Comparison of ENCODE assay signal across 8 cellular contexts in the genomic region with DNA sequence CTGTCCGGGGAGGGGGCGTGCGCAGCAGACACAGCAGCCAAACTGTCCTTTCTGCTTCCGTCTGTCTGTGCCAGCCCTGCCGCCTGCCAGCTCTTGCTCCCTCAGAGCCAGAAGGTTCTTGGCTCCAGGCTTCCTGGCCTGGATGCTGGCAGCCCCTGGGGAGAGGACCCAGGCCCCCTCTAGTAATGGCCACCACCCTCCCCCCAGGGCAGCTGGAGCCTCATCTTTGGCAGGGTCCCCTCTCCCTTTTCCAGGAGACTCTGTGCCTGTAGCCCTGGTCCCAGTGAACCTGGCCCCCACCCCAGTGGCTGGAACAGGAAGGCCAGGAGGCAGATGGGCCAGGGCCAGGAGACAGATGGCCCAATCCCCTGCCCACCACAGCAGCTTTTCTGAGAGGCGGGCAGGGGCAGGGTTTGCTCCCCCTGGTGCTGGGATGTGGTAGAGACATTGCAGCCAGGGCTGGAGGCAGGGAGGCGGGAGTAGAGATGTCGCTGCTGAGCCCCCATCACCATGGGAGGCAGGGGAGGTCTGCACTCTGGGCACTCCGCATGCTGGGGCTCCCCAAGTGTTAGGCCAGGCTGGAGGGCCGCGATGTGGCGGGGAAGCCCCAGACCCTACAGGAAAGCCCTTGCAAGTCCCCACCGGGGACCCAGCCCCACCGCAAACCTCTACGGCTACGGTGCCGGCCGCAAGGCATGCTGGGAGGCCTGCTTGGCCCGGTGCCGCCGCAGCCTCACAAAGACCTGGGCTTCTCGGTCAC. TPM values are rescaled to one million over a fixed set of nuclear protein-coding genes. Genes with fewer than 3 reads are reported as not detected.
DNase-seq lines count a peak whose midpoint lies in the region; ATAC-seq and TF ChIP-seq lines count a peak whose summit lies in the region.

No MANE protein-coding gene starts in this region.

- peak overlapping the region; percentile 57 to 88 (median 78) for H3K4me2 ChIP-seq in BLaER1 treated with 17β-estradiol and CSF1 and Interleukin-3, amounts not matched to agents 10 nM and 100 nM

- peaks cover 7 to 97% (median 45%) of the 10 kb centered on the region in 11 experiments; a peak in 19 of 22 replicates for H4K20me1 ChIP-seq in BLaER1 treated with 17β-estradiol and CSF1 and Interleukin-3, amounts not matched to agents 10 nM and 100 nM

- no peaks in the 10 kb centered on the region for H3K9me3 ChIP-seq in BLaER1 treated with 17β-estradiol and CSF1 and Interleukin-3, amounts not matched to agents 10 nM and 100 nM (replicated peaks in 1 of 11)
- H3K9me3 ChIP-seq in Panc1 (ENCODE audit: control insufficient read depth, insufficient read depth, low read depth, low read length): no peaks in the 10 kb centered on the region
- no peaks in the 10 kb centered on the region for H3K9me3 ChIP-seq in neutrophil
- H3K9me3 ChIP-seq in tibial artery: no peaks in the 10 kb centered on the region

- ATAC-seq in Panc1 (peak; percentile 60), GM18909 (IDR thresholded peaks at IDR 0.05; ENCODE audit: poor library complexity, unreplicated experiment) (no peak)

- peaks cover 46 to 66% (median 59%) of the 10 kb centered on the region in 10 experiments for H3K4me1 ChIP-seq in BLaER1 treated with 17β-estradiol and CSF1 and Interleukin-3, amounts not matched to agents 10 nM and 100 nM
- H3K4me1 ChIP-seq in Panc1 (ENCODE audit: control insufficient read depth, insufficient read depth, low read length) (no peaks in the 10 kb centered on the region; the same call in 1 of the 2 replicates), neutrophil (ENCODE audit: control insufficient read depth in 1 of 2, insufficient read depth in 1 of 2, low read depth in 1 of 2, low read length in 1 of 2) (peaks cover 3 to 4% of the 10 kb centered on the region in 2 experiments), tibial artery (peaks cover 0 to 35% (median 17%) of the 10 kb centered on the region in 4 donors)

- peak overlapping the region; percentile 5 to 74 (median 66); a peak in 21 of 22 replicates for H3K9ac ChIP-seq in BLaER1 treated with 17β-estradiol and CSF1 and Interleukin-3, amounts not matched to agents 10 nM and 100 nM

- DNase-seq in HPDE6-E6E7 (ENCODE audit: extremely low spot score) (peak; percentile 60), Panc1 (ENCODE audit: low read depth, low spot score) (no peak), fibroblast of the aortic adventitia (ENCODE audit: low read depth) (peak; percentile 47), tibial artery (peak; percentile 59 to 81)
- peak; percentile 88 for DNase-seq in activated effector memory CD4-positive, alpha-beta T cell treated with anti-CD3 and anti-CD28 coated beads, Interleukin-2, amount 50 U/mL, for 16 hours

- TF ChIP-seq CTCF in Panc1 (IDR thresholded peaks at IDR 0.05) (peak; percentile 87), fibroblast of the aortic adventitia (IDR thresholded peaks at IDR 0.05; ENCODE audit: insufficient read depth, low read length) (peak; percentile 80), neutrophil (IDR thresholded peaks at IDR 0.05) (peak; percentile 59), tibial artery (IDR thresholded peaks at IDR 0.05) (peak; percentile 59 to 64)

- CTCF ChIA-PET in Panc1 (lab: Charles Lee): interaction anchor here (1.0 to 1.5 kb wide), 3 partner anchors 28 to 63 kb away, joined by 3 to 4 read pairs (median 4); no protein-coding TSS in a partner anchor

- peak overlapping the region in 3 of 10 experiments; percentile 9 to 36 (median 22); a peak in 5 of 20 replicates for H3K4me3 ChIP-seq in BLaER1 treated with 17β-estradiol and CSF1 and Interleukin-3, amounts not matched to agents 10 nM and 100 nM
- H3K4me3 ChIP-seq in Panc1 (ENCODE audit: low read depth in 2 of 2, low read length in 2 of 2): no peak overlapping the region
- no peak overlapping the region for H3K4me3 ChIP-seq in fibroblast of the aortic adventitia (ENCODE audit: low read depth, low read length)
- H3K4me3 ChIP-seq in neutrophil (ENCODE audit: low read depth in 1 of 2, low read length in 1 of 2): no peak overlapping the region
- H3K4me3 ChIP-seq in tibial artery: peak overlapping the region; percentile 38 to 44

- intact Hi-C loops in Panc1 (cut with micrococcal nuclease; ENCODE audit: unreplicated experiment) (no loop called here), tibial artery (cut with DNase I; ENCODE audit: low total_unique reads) (no loop called here)

- POLR2A ChIA-PET in Panc1 (lab: Charles Lee): interaction anchor here (0.5 kb wide), 1 partner anchor 25 kb away, joined by 14 read pairs; no protein-coding TSS in a partner anchor

- H3K36me3 ChIP-seq in BLaER1 treated with 17β-estradiol and CSF1 and Interleukin-3, amounts not matched to agents 10 nM and 100 nM: peaks cover 62 to 96% (median 74%) of the 10 kb centered on the region in 11 experiments
- H3K36me3 ChIP-seq in Panc1 (ENCODE audit: control insufficient read depth, insufficient read depth, low read length) (no peaks in the 10 kb centered on the region; the same call in 1 of the 2 replicates), neutrophil (peaks cover 94% of the 10 kb centered on the region), tibial artery (peaks cover 16 to 49% (median 26%) of the 10 kb centered on the region in 3 donors)

- peak overlapping the region in 10 of 11 experiments; percentile 26 to 80 (median 68); a peak in 18 of 22 replicates for H3K27ac ChIP-seq in BLaER1 treated with 17β-estradiol and CSF1 and Interleukin-3, amounts not matched to agents 10 nM and 100 nM
- no peak overlapping the region for H3K27ac ChIP-seq in Panc1 (ENCODE audit: low read length)
- H3K27ac ChIP-seq in neutrophil: peak overlapping the region; percentile 59
- H3K27ac ChIP-seq in tibial artery: peak overlapping the region; percentile 70 to 71

- H3K27me3 ChIP-seq in BLaER1 treated with 17β-estradiol and CSF1 and Interleukin-3, amounts not matched to agents 10 nM and 100 nM: no peaks in the 10 kb centered on the region
- H3K27me3 ChIP-seq in Panc1 (ENCODE audit: control insufficient read depth, insufficient read depth, low read length) (no peaks in the 10 kb centered on the region), neutrophil (no peaks in the 10 kb centered on the region), tibial artery (no peaks in the 10 kb centered on the region)

- BruUV-seq in Panc1 (replicated peaks; lab: Mats Ljungman, UMichigan): no TSS peak

- in situ Hi-C loops in Panc1 (cut with HindIII; ENCODE audit: low pct_unique_long_range_greater_than_20kb, low sequenced_read_pairs): no loop called here

RNA-seq across cellular contexts. Expression of gene UNC13D, which starts 16.7 kb away (rescaled TPM):
- 12.7 TPM for total RNA-seq in Panc1 (2021; ENCODE audit: unreplicated experiment)
- polyA plus RNA-seq in Panc1 (2012; ENCODE audit: insufficient read length): 6.7 TPM
- total RNA-seq in fibroblast of the aortic adventitia (ENCODE audit: low replicate concordance): 0.54 and 2.3 TPM in 2 replicates

RNA-seq across cellular contexts. Expression of gene WBP2, which starts 27.7 kb away (rescaled TPM):
- 163 TPM for total RNA-seq in Panc1 (2021; ENCODE audit: unreplicated experiment)
- 195 TPM for polyA plus RNA-seq in Panc1 (2012; ENCODE audit: insufficient read length)
- total RNA-seq in fibroblast of the aortic adventitia (ENCODE audit: low replicate concordance): 23.3 and 24.1 TPM in 2 replicates

RNA-seq across cellular contexts. Expression of gene UNK, which starts 42.9 kb away (rescaled TPM):
- total RNA-seq in Panc1 (2021; ENCODE audit: unreplicated experiment): 32.1 TPM
- polyA plus RNA-seq in Panc1 (2012; ENCODE audit: insufficient read length): 24.3 TPM
- 18.0 and 30.2 TPM in 2 replicates for total RNA-seq in fibroblast of the aortic adventitia (ENCODE audit: low replicate concordance)

RNA-seq across cellular contexts. Expression of gene TRIM47, which starts 50.9 kb away (rescaled TPM):
- total RNA-seq in Panc1 (2021; ENCODE audit: unreplicated experiment) (125 TPM), fibroblast of the aortic adventitia (ENCODE audit: low replicate concordance) (14.9 and 20.9 TPM in 2 replicates)
- polyA plus RNA-seq in Panc1 (2012; ENCODE audit: insufficient read length): 145 TPM

Comparison
In these comparisons a context has a peak if more than half of its experiments do, and no peak if none do; other contexts are left out.
1. H3K4me3 ChIP-seq: peak in tibial artery (2 of 2); none in Panc1 (0 of 2), fibroblast of the aortic adventitia (single experiment) and neutrophil (0 of 2).
2. Peak in every context shown above with its lines, with median percentiles within 50 percentile points of each other: CTCF ChIP-seq.